In genomic region chr3:177162742-177163141, GRCh38 we compare ENCODE assay signal across 20 cellular contexts.
"Had no signal": no experiment of that assay in that cellular context is flagged by ENCODE, and none has a peak within 500 bp of the region (broad histone marks: within the 10 kb centered on the region; RNA-seq: fewer than 3 reads in every experiment).

No MANE protein-coding gene starts in this region.

- DNase-seq: activated B cell treated with CpG ODN at 0.5 μM for 24 hours; activated CD4-positive, alpha-beta T cell treated with anti-CD3 and anti-CD28 coated beads for 36 hours; activated CD4-positive, alpha-beta T cell treated with anti-CD3 and anti-CD28 coated beads, Interleukin-2, amount 50 U/mL, for 4 hours; activated CD8-positive, alpha-beta memory T cell treated with anti-CD3 and anti-CD28 coated beads for 24 hours; activated CD8-positive, alpha-beta memory T cell treated with anti-CD3 and anti-CD28 coated beads, Interleukin-2, amount 50 U/mL, for 4 hours; activated naive CD4-positive, alpha-beta T cell treated with Interleukin-2 at 50 U/mL for 16 hours; activated T-cell treated with anti-CD3 and anti-CD28 coated beads, Interleukin-2, amount 50 U/mL, for 24 hours; amygdala; cortex of kidney; foreskin fibroblast; kidney; left lung; midbrain; occipital lobe; sigmoid colon; stimulated activated CD4-positive, alpha-beta T cell treated with anti-CD3 and anti-CD28 coated beads, Interleukin-4, amount 100 ng/mL, for 1 hour; stimulated activated naive CD4-positive, alpha-beta T cell; testis; upper lobe of right lung had no signal

- H3K4me1 ChIP-seq: left lung, testis, upper lobe of right lung had no signal

- H3K36me3 ChIP-seq: sigmoid colon, upper lobe of right lung had no signal

- H3K27me3 ChIP-seq: left lung, sigmoid colon, testis, upper lobe of right lung had no signal

- H3K4me3 Mint-ChIP-seq: activated B cell treated with CpG ODN at 0.5 μM for 24 hours; activated CD4-positive, alpha-beta T cell treated with anti-CD3 and anti-CD28 coated beads for 36 hours; activated T-cell treated with anti-CD3 and anti-CD28 coated beads, Interleukin-2, amount 50 U/mL, for 24 hours; neural crest cell had no signal

- H3K4me3 ChIP-seq: left lung, sigmoid colon, testis, upper lobe of right lung had no signal

- ATAC-seq: activated CD4-positive, alpha-beta T cell treated with anti-CD3 and anti-CD28 coated beads for 36 hours; left lung; upper lobe of right lung had no signal

- H3K27me3 Mint-ChIP-seq: activated B cell treated with CpG ODN at 0.5 μM for 24 hours; activated CD4-positive, alpha-beta T cell treated with anti-CD3 and anti-CD28 coated beads for 36 hours; activated T-cell treated with anti-CD3 and anti-CD28 coated beads, Interleukin-2, amount 50 U/mL, for 24 hours had no signal

- H3K27ac Mint-ChIP-seq: activated B cell treated with CpG ODN at 0.5 μM for 24 hours had no signal

- H3K27ac ChIP-seq: left lung, testis, upper lobe of right lung had no signal

- H3K9me3 ChIP-seq: left lung, sigmoid colon, testis, upper lobe of right lung had no signal
